Comparison of ENCODE assay signal across 23 cellular contexts in the genomic region with DNA sequence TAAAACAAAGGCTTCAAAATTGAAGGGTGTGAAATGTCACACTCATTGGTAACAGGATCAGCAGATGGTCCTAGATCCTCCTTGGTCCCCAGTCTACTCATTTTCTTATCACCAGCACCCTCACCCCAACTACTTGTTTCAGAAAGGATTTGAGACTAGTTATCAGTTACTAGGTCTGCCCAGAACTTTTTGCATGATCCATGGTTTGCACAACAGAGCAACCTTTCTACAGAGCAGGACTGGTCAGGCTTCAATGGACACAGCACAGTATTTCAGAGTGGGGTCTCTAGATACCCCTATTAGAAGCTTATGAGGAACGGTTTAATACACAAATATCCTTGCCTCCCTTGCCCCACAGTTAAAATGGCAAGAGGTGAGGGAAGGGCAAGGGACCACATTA.
"Had no signal": no experiment of that assay in that cellular context is flagged by ENCODE, and none has a peak within 500 bp of the region (broad histone marks: within the 10 kb centered on the region; RNA-seq: fewer than 3 reads in every experiment).

No MANE protein-coding gene starts in this region.

- H3K4me1 Mint-ChIP-seq: mesothelial cell of epicardium had no signal

- H3K9me3 ChIP-seq: breast epithelium, left ventricle myocardium inferior, neutrophil, pancreas, psoas muscle, right atrium auricular region, tibial artery had no signal

- H3K4me2 ChIP-seq: hepatocyte had no signal

- H3K4me3 Mint-ChIP-seq: activated CD8-positive, alpha-beta memory T cell treated with anti-CD3 and anti-CD28 coated beads, Interleukin-2, amount 10 ng/mL, durations not matched to agents 7 days and 5 days; central memory CD8-positive, alpha-beta T cell; mesothelial cell of epicardium; natural killer cell treated with Interleukin-12 subunit alpha and Interleukin-12 subunit beta and Interleukin-15 and Interleukin-18, amount 100 ng/mL, for 72 hours; stimulated activated naive CD8-positive, alpha-beta T cell treated with anti-CD3 and anti-CD28 coated beads, Interleukin-15, amount 100 ng/mL, for 72 hours had no signal

- H3K4me3 ChIP-seq: breast epithelium, hepatocyte, left ventricle myocardium inferior, pancreas, psoas muscle, right atrium auricular region, SK-N-MC, tibial artery had no signal

- H3K27ac Mint-ChIP-seq: activated CD8-positive, alpha-beta memory T cell treated with anti-CD3 and anti-CD28 coated beads, Interleukin-2, amount 10 ng/mL, durations not matched to agents 7 days and 5 days; mesothelial cell of epicardium had no signal

- DNase-seq: activated CD8-positive, alpha-beta memory T cell treated with anti-CD3 and anti-CD28 coated beads, Interleukin-2, amount 10 ng/mL, durations not matched to agents 7 days and 5 days; activated naive CD4-positive, alpha-beta T cell treated with anti-CD3 and anti-CD28 coated beads, Interleukin-2, amount 50 U/mL, for 16 hours; effector memory CD4-positive, alpha-beta T cell; foreskin melanocyte; glutamatergic neuron; left ventricle myocardium inferior; pancreas; psoas muscle; stimulated activated CD4-positive, alpha-beta T cell treated with anti-CD3 and anti-CD28 coated beads, Interleukin-4, amount 100 ng/mL, for 24 hours; stimulated activated naive CD8-positive, alpha-beta T cell treated with anti-CD3 and anti-CD28 coated beads, Interleukin-15, amount 100 ng/mL, for 72 hours; SW 1271; tibial artery had no signal

- H3K4me1 ChIP-seq: breast epithelium had no signal

- FAIRE-seq: colon, pancreas had no signal

- H3K27me3 ChIP-seq: breast epithelium, hepatocyte, neutrophil, pancreas, right atrium auricular region, tibial artery had no signal

- H3K27ac ChIP-seq: breast epithelium, hepatocyte, left ventricle myocardium inferior, neutrophil, pancreas, psoas muscle, right atrium auricular region, SK-N-MC, tibial artery, VCaP had no signal

- H3K9me3 Mint-ChIP-seq: central memory CD8-positive, alpha-beta T cell; natural killer cell treated with Interleukin-12 subunit alpha and Interleukin-12 subunit beta and Interleukin-15 and Interleukin-18, amount 100 ng/mL, for 72 hours; stimulated activated naive CD8-positive, alpha-beta T cell treated with anti-CD3 and anti-CD28 coated beads, Interleukin-15, amount 100 ng/mL, for 72 hours had no signal

- ATAC-seq: activated CD4-positive, CD25-positive, alpha-beta regulatory T cell treated with anti-CD3 and anti-CD28 coated beads, Interleukin-2, amount 50 U/mL, for 24 hours; activated CD8-positive, alpha-beta memory T cell treated with anti-CD3 and anti-CD28 coated beads, Interleukin-2, amount 10 ng/mL, durations not matched to agents 7 days and 5 days; natural killer cell treated with Interleukin-12 subunit alpha and Interleukin-12 subunit beta and Interleukin-15 and Interleukin-18, amount 100 ng/mL, for 72 hours; pancreas; psoas muscle; stimulated activated naive CD8-positive, alpha-beta T cell treated with anti-CD3 and anti-CD28 coated beads, Interleukin-15, amount 100 ng/mL, for 72 hours had no signal

- H2AFZ ChIP-seq: hepatocyte had no signal

- H3K27me3 Mint-ChIP-seq: activated CD8-positive, alpha-beta memory T cell treated with anti-CD3 and anti-CD28 coated beads, Interleukin-2, amount 10 ng/mL, durations not matched to agents 7 days and 5 days; central memory CD8-positive, alpha-beta T cell; natural killer cell treated with Interleukin-12 subunit alpha and Interleukin-12 subunit beta and Interleukin-15 and Interleukin-18, amount 100 ng/mL, for 72 hours; stimulated activated naive CD8-positive, alpha-beta T cell treated with anti-CD3 and anti-CD28 coated beads, Interleukin-15, amount 100 ng/mL, for 72 hours had no signal
